1 cellular context compared by ENCODE assay signal in genomic region chr17:40547785-40548478, GRCh38.
TF ChIP-seq lines count a peak whose summit lies in the region.

No MANE protein-coding gene starts in this region.

TF ChIP-seq in K562, 482 proteins besides CTCF, POLR2A, EP300 and RAD21 (continued from another document):
- TF ChIP-seq GTF3C2 (IDR thresholded peaks at IDR 0.05; ENCODE audit: borderline replicate concordance, extremely low read depth, insufficient read length): no peak
- no peak for TF ChIP-seq ZHX1 (conservative IDR thresholded peaks at IDR 0.05; ENCODE audit: low read length)
- no peak for TF ChIP-seq EGR1 (conservative IDR thresholded peaks at IDR 0.05)
- TF ChIP-seq NCOR1 (IDR thresholded peaks at IDR 0.05): no peak
- no peak for TF ChIP-seq TEAD4 (IDR thresholded peaks at IDR 0.05; ENCODE audit: low read length)
- no peak for TF ChIP-seq TEAD4 (CRISPR knock-in tag; IDR thresholded peaks at IDR 0.05; ENCODE audit: borderline replicate concordance)
- TF ChIP-seq ZNF766 (CRISPR knock-in tag; conservative IDR thresholded peaks at IDR 0.05): no peak
- no peak for TF ChIP-seq BACH1 (tag; IDR thresholded peaks at IDR 0.05)
- peak; percentile 98 for TF ChIP-seq RBM25 (IDR thresholded peaks at IDR 0.05; ENCODE audit: low read depth, low read length, severe bottlenecking)
- peak; percentile 30 for TF ChIP-seq BRD9 (IDR thresholded peaks at IDR 0.05; ENCODE audit: low read depth, partially characterized antibody)
- TF ChIP-seq ZFP36 (IDR thresholded peaks at IDR 0.05; ENCODE audit: low read depth, low read length, partially characterized antibody): peak; percentile 82
- no peak for TF ChIP-seq ZSCAN32 (CRISPR knock-in tag; IDR thresholded peaks at IDR 0.05)
- TF ChIP-seq CCNT2 (IDR thresholded peaks at IDR 0.05; ENCODE audit: borderline replicate concordance, extremely low read depth, insufficient read length, low read depth, low read length): no peak
- no peak for TF ChIP-seq ARID3B (CRISPR knock-in tag; IDR thresholded peaks at IDR 0.05; ENCODE audit: borderline replicate concordance)
- TF ChIP-seq ZNF592 (IDR thresholded peaks at IDR 0.05): no peak
- TF ChIP-seq SP1 (CRISPR knock-in tag; IDR thresholded peaks at IDR 0.05): no peak
- no peak for TF ChIP-seq HINFP (tag; conservative IDR thresholded peaks at IDR 0.05; ENCODE audit: low read depth)
- no peak for TF ChIP-seq SIX5 (IDR thresholded peaks at IDR 0.05; ENCODE audit: borderline replicate concordance in 1 of 2, insufficient read depth in 1 of 2, low read depth in 1 of 2, low read length in 2 of 2)
- TF ChIP-seq ZNF77 (CRISPR knock-in tag; IDR thresholded peaks at IDR 0.05): no peak
- no peak for TF ChIP-seq GABPA (tag; conservative IDR thresholded peaks at IDR 0.05; ENCODE audit: low read depth)
- peak; percentile 62; the same call in 1 of the 2 replicates for TF ChIP-seq ADNP (tag; IDR thresholded peaks at IDR 0.05)
- TF ChIP-seq CTBP1 (IDR thresholded peaks at IDR 0.05; ENCODE audit: borderline replicate concordance): no peak
- TF ChIP-seq KAT8 (IDR thresholded peaks at IDR 0.05; ENCODE audit: low read depth): no peak
- TF ChIP-seq ESRRB (CRISPR knock-in tag; IDR thresholded peaks at IDR 0.05; ENCODE audit: borderline replicate concordance): no peak
- TF ChIP-seq DACH1 (IDR thresholded peaks at IDR 0.05; ENCODE audit: partially characterized antibody): peak; percentile 55
- TF ChIP-seq RCOR1 (IDR thresholded peaks at IDR 0.05; ENCODE audit: borderline replicate concordance in 1 of 2, low read depth in 2 of 2, low read length in 2 of 2): peak in 1 of 2 experiments; percentile 49; a peak in 1 of 4 replicates
- TF ChIP-seq BCOR (IDR thresholded peaks at IDR 0.05): peak; percentile 92
- no peak for TF ChIP-seq MBD2 (IDR thresholded peaks at IDR 0.05; ENCODE audit: borderline replicate concordance, low read depth)
- TF ChIP-seq SMARCA5 (IDR thresholded peaks at IDR 0.05): peak; percentile 75; the same call in 1 of the 2 replicates
